17 cellular contexts compared by ENCODE assay signal in the genomic region with DNA sequence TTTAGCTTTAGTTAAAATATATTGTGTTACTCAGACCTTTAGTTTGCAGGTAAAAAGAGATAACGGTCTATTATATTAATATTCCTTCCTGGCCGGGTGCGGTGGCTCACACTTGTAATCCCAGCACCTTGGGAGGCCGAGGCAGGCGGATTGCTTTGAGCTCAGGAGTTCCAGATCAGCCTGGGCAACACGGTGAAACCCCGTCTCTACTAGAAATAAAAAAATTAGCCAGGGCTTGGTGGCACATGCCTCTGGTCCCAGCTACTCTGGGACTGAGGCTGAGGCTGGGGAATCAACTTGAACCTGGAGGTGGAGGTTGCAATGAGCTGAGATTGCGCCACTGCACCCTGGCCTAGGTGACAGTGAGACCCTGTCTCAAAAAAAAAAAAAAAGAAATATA. TPM values are rescaled to one million over a fixed set of nuclear protein-coding genes. Genes with fewer than 3 reads are reported as not detected.
DNase-seq lines count a peak whose midpoint lies in the region; ATAC-seq and TF ChIP-seq lines count a peak whose summit lies in the region.
"Had no signal": no experiment of that assay in that cellular context is flagged by ENCODE, and none has a peak within 500 bp of the region (broad histone marks: within the 10 kb centered on the region; RNA-seq: fewer than 3 reads in every experiment).

No MANE protein-coding gene starts in this region.

- ATAC-seq in lower lobe of right lung (no peak), HG03108 (IDR thresholded peaks at IDR 0.05; ENCODE audit: unreplicated experiment) (no peak), GM19455 (IDR thresholded peaks at IDR 0.05; ENCODE audit: unreplicated experiment) (no peak), HG02852 (IDR thresholded peaks at IDR 0.05; ENCODE audit: unreplicated experiment) (no peak)
- ATAC-seq: left lung; natural killer cell treated with Interleukin-12 subunit alpha and Interleukin-12 subunit beta and Interleukin-15 and Interleukin-18, amount 100 ng/mL, for 72 hours; stimulated activated naive CD8-positive, alpha-beta T cell treated with anti-CD3 and anti-CD28 coated beads, Interleukin-15, Interleukin-2, amounts not matched to agents 100 U/mL and 50 U/mL, for 24 hours had no signal

- H3K27me3 ChIP-seq in breast epithelium (no peaks in the 10 kb centered on the region), lower lobe of right lung (ENCODE audit: low read depth) (no peaks in the 10 kb centered on the region)
- H3K27me3 ChIP-seq: left lung, SJSA1 had no signal

- POLR2A ChIA-PET in MCF 10A (lab: Yijun Ruan, JAX) = interaction anchor here (1.1 to 10.1 kb wide), 10 partner anchors 8 to 818 kb away, joined by 4 to 417 read pairs (median 34); partner anchors contain the start of genes NFYB, TXNRD1 and WASHC4

- H3K36me3 ChIP-seq in breast epithelium (no peaks in the 10 kb centered on the region), lower lobe of right lung (peaks cover 34% of the 10 kb centered on the region)

- CTCF ChIA-PET in MCF 10A (lab: Yijun Ruan, JAX) = interaction anchor here (0.6 to 1.8 kb wide), 7 partner anchors 10 to 713 kb away, joined by 3 to 5 read pairs (median 4); no protein-coding TSS in a partner anchor

- no peak for TF ChIP-seq CTCF in MCF 10A (IDR thresholded peaks at IDR 0.05; ENCODE audit: unreplicated experiment)
- no peak for TF ChIP-seq CTCF in breast epithelium (IDR thresholded peaks at IDR 0.05)
- no peak for TF ChIP-seq CTCF in lower lobe of right lung (IDR thresholded peaks at IDR 0.05)

- peaks cover 66% of the 10 kb centered on the region for H3K36me3 Mint-ChIP-seq in MCF 10A (ENCODE audit: insufficient read depth, unreplicated experiment)
- H3K36me3 Mint-ChIP-seq in activated T-helper 1 cell treated with anti-CD3 and anti-CD28 coated beads, Interleukin-12 subunit alpha, Interleukin-12 subunit beta, Interleukin-2, Interleukin-4 antibody, amounts not matched to agents 30 ng/mL and 10 ng/mL and 1 ng/mL, durations not matched to agents 14 hours and 24 hours and 36 hours (ENCODE audit: low read depth) = peaks cover 36% of the 10 kb centered on the region

- peak overlapping the region; percentile 98 for H3K4me3 Mint-ChIP-seq in MCF 10A (ENCODE audit: unreplicated experiment)
- H3K4me3 Mint-ChIP-seq in activated T-helper 1 cell treated with anti-CD3 and anti-CD28 coated beads, Interleukin-12 subunit alpha, Interleukin-12 subunit beta, Interleukin-2, Interleukin-4 antibody, amounts not matched to agents 30 ng/mL and 10 ng/mL and 1 ng/mL, durations not matched to agents 14 hours and 24 hours and 36 hours = peak overlapping the region; percentile 26

- H3K4me1 Mint-ChIP-seq in MCF 10A (ENCODE audit: insufficient read depth, unreplicated experiment) = peaks cover 36% of the 10 kb centered on the region
- peaks cover 55% of the 10 kb centered on the region for H3K4me1 Mint-ChIP-seq in activated T-helper 1 cell treated with anti-CD3 and anti-CD28 coated beads, Interleukin-12 subunit alpha, Interleukin-12 subunit beta, Interleukin-2, Interleukin-4 antibody, amounts not matched to agents 30 ng/mL and 10 ng/mL and 1 ng/mL, durations not matched to agents 14 hours and 24 hours and 36 hours (ENCODE audit: low read depth)

- BruUV-seq in MCF 10A (replicated peaks; lab: Mats Ljungman, UMichigan) = no TSS peak

- no peak overlapping the region for H3K27ac ChIP-seq in breast epithelium
- no peak overlapping the region for H3K27ac ChIP-seq in lower lobe of right lung
- H3K27ac ChIP-seq: SJSA1 had no signal

- no peak overlapping the region for H3K27ac Mint-ChIP-seq in MCF 10A (ENCODE audit: low read depth, unreplicated experiment)
- no peak overlapping the region for H3K27ac Mint-ChIP-seq in activated T-helper 1 cell treated with anti-CD3 and anti-CD28 coated beads, Interleukin-12 subunit alpha, Interleukin-12 subunit beta, Interleukin-2, Interleukin-4 antibody, amounts not matched to agents 30 ng/mL and 10 ng/mL and 1 ng/mL, durations not matched to agents 14 hours and 24 hours and 36 hours
- H3K27ac Mint-ChIP-seq: activated CD4-positive, alpha-beta memory T cell treated with anti-CD3 and anti-CD28 coated beads for 36 hours had no signal

- no peak for DNase-seq in MCF 10A (ENCODE audit: unreplicated experiment)
- no peak for DNase-seq in breast epithelium (ENCODE audit: low spot score in 2 of 2)
- DNase-seq in activated T-helper 1 cell treated with anti-CD3 and anti-CD28 coated beads, Interleukin-12 subunit alpha, Interleukin-12 subunit beta, Interleukin-2, Interleukin-4 antibody, amounts not matched to agents 30 ng/mL and 10 ng/mL and 1 ng/mL, durations not matched to agents 14 hours and 24 hours and 36 hours (ENCODE audit: low spot score) = no peak
- DNase-seq in lower lobe of right lung = no peak
- DNase-seq in NCI-H446 treated with DMSO at 0.1 percent for 48 hours (lab: John Stamatoyannopoulos, UW) = no peak
- DNase-seq: activated CD4-positive, alpha-beta memory T cell treated with anti-CD3 and anti-CD28 coated beads for 36 hours; activated naive CD4-positive, alpha-beta T cell treated with Interleukin-2 at 50 U/mL for 16 hours; HCEC 1CT; left lung; MM.1S; stimulated activated naive CD8-positive, alpha-beta T cell treated with anti-CD3 and anti-CD28 coated beads, Interleukin-15, Interleukin-2, amounts not matched to agents 100 U/mL and 50 U/mL, for 24 hours had no signal

- no peaks in the 10 kb centered on the region for H3K27me3 Mint-ChIP-seq in MCF 10A (ENCODE audit: insufficient read depth, unreplicated experiment)
- H3K27me3 Mint-ChIP-seq in activated T-helper 1 cell treated with anti-CD3 and anti-CD28 coated beads, Interleukin-12 subunit alpha, Interleukin-12 subunit beta, Interleukin-2, Interleukin-4 antibody, amounts not matched to agents 30 ng/mL and 10 ng/mL and 1 ng/mL, durations not matched to agents 14 hours and 24 hours and 36 hours (ENCODE audit: insufficient read depth) = no peaks in the 10 kb centered on the region
- H3K27me3 Mint-ChIP-seq: activated CD4-positive, alpha-beta memory T cell treated with anti-CD3 and anti-CD28 coated beads for 36 hours; central memory CD8-positive, alpha-beta T cell; natural killer cell treated with Interleukin-12 subunit alpha and Interleukin-12 subunit beta and Interleukin-15 and Interleukin-18, amount 100 ng/mL, for 72 hours had no signal

- TF ChIP-seq POLR2A in breast epithelium (IDR thresholded peaks at IDR 0.05) = no peak

- H3K4me1 ChIP-seq in breast epithelium = peaks cover 0 to 9% of the 10 kb centered on the region in 2 donors
- peaks cover 58% of the 10 kb centered on the region for H3K4me1 ChIP-seq in lower lobe of right lung

- H3K9me3 Mint-ChIP-seq in MCF 10A (ENCODE audit: unreplicated experiment) = no peaks in the 10 kb centered on the region
- H3K9me3 Mint-ChIP-seq in activated T-helper 1 cell treated with anti-CD3 and anti-CD28 coated beads, Interleukin-12 subunit alpha, Interleukin-12 subunit beta, Interleukin-2, Interleukin-4 antibody, amounts not matched to agents 30 ng/mL and 10 ng/mL and 1 ng/mL, durations not matched to agents 14 hours and 24 hours and 36 hours = no peaks in the 10 kb centered on the region
- H3K9me3 Mint-ChIP-seq: activated CD4-positive, alpha-beta memory T cell treated with anti-CD3 and anti-CD28 coated beads for 36 hours; central memory CD8-positive, alpha-beta T cell; natural killer cell treated with Interleukin-12 subunit alpha and Interleukin-12 subunit beta and Interleukin-15 and Interleukin-18, amount 100 ng/mL, for 72 hours had no signal

- no peak overlapping the region for H3K4me3 ChIP-seq in breast epithelium
- peak overlapping the region; percentile 82 for H3K4me3 ChIP-seq in lower lobe of right lung
- H3K4me3 ChIP-seq: SJSA1 had no signal

- intact Hi-C loops in MCF 10A (cut with micrococcal nuclease) (no loop called here), breast epithelium (cut with DNase I; ENCODE audit: low total_unique reads) (no loop called here), lower lobe of right lung (cut with DNase I) (no loop called here)
- intact Hi-C loops in activated T-helper 1 cell treated with anti-CD3 and anti-CD28 coated beads, Interleukin-12 subunit alpha, Interleukin-12 subunit beta, Interleukin-2, Interleukin-4 antibody, amounts not matched to agents 30 ng/mL and 10 ng/mL and 1 ng/mL, durations not matched to agents 14 hours and 24 hours and 36 hours (cut with micrococcal nuclease) = no loop called here

- H3K9me3 ChIP-seq in breast epithelium (no peaks in the 10 kb centered on the region), lower lobe of right lung (no peaks in the 10 kb centered on the region)
- H3K9me3 ChIP-seq: left lung, SJSA1 had no signal

RNA-seq across cellular contexts. Expression of gene EID3, which starts 13.2 kb away (rescaled TPM):
- 1.6 and 3.0 TPM in 2 replicates for total RNA-seq in MCF 10A (2022)
- total RNA-seq in breast epithelium = 10 to 100 TPM in 2 of 3 donors, 1 to 10 TPM in 1; 6.7 to 13.3 (median 12.1) TPM
- total RNA-seq in activated T-helper 1 cell treated with anti-CD3 and anti-CD28 coated beads, Interleukin-12 subunit alpha, Interleukin-12 subunit beta, Interleukin-2, Interleukin-4 antibody, amounts not matched to agents 30 ng/mL and 10 ng/mL and 1 ng/mL, durations not matched to agents 14 hours and 24 hours and 36 hours = 10.5 and 10.6 TPM in 2 replicates
- total RNA-seq in lower lobe of right lung = 3.3 TPM
